1 cellular context compared by ENCODE assay signal in genomic region chr14:102524451-102525212, GRCh38.
TF ChIP-seq lines count a peak whose summit lies in the region.

No MANE protein-coding gene starts in this region.

TF ChIP-seq in HEK293, 187 proteins besides CTCF, POLR2A, EP300 and RAD21 (continued from another document and continues in another):
- TF ChIP-seq, protein P1, sequence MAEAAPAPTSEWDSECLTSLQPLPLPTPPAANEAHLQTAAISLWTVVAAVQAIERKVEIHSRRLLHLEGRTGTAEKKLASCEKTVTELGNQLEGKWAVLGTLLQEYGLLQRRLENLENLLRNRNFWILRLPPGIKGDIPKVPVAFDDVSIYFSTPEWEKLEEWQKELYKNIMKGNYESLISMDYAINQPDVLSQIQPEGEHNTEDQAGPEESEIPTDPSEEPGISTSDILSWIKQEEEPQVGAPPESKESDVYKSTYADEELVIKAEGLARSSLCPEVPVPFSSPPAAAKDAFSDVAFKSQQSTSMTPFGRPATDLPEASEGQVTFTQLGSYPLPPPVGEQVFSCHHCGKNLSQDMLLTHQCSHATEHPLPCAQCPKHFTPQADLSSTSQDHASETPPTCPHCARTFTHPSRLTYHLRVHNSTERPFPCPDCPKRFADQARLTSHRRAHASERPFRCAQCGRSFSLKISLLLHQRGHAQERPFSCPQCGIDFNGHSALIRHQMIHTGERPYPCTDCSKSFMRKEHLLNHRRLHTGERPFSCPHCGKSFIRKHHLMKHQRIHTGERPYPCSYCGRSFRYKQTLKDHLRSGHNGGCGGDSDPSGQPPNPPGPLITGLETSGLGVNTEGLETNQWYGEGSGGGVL (tag by site-specific recombination; IDR thresholded peaks at IDR 0.05): no peak
- TF ChIP-seq GLIS2 (tag by site-specific recombination; IDR thresholded peaks at IDR 0.05) (peak; percentile 94), ZFP37 (tag by site-specific recombination; IDR thresholded peaks at IDR 0.05) (no peak), ZNF623 (tag by site-specific recombination; IDR thresholded peaks at IDR 0.05) (no peak; the same call in 1 of the 2 replicates), ZBTB7A (tag by site-specific recombination; IDR thresholded peaks at IDR 0.05; ENCODE audit: low read depth) (peak; percentile 70; the same call in 1 of the 2 replicates), ZNF140 (tag by site-specific recombination; IDR thresholded peaks at IDR 0.05) (no peak), ZNF175 (tag by site-specific recombination; IDR thresholded peaks at IDR 0.05) (no peak), KLF10 (tag by site-specific recombination; IDR thresholded peaks at IDR 0.05) (0 out of 2 replicates have a peak, but pooled peaks have one; percentile 16), ZNF169 (tag by site-specific recombination; IDR thresholded peaks at IDR 0.05) (no peak), ZNF274 (IDR thresholded peaks at IDR 0.05; ENCODE audit: low read length) (no peak), ZNF274 (tag by site-specific recombination; IDR thresholded peaks at IDR 0.05; ENCODE audit: borderline replicate concordance) (no peak), ZNF837 (tag by site-specific recombination; IDR thresholded peaks at IDR 0.05) (no peak), ZNF501 (tag by site-specific recombination; IDR thresholded peaks at IDR 0.05) (peak; percentile 58; the same call in 1 of the 2 replicates), ZNF174 (tag by site-specific recombination; IDR thresholded peaks at IDR 0.05) (no peak), ZFP3 (tag by site-specific recombination; IDR thresholded peaks at IDR 0.05; ENCODE audit: low read depth) (no peak), ZNF776 (tag by site-specific recombination; IDR thresholded peaks at IDR 0.05; ENCODE audit: borderline replicate concordance) (no peak), ZNF426 (tag by site-specific recombination; IDR thresholded peaks at IDR 0.05) (no peak), ZNF19 (tag by site-specific recombination; IDR thresholded peaks at IDR 0.05; ENCODE audit: low read depth) (no peak), ZNF571 (tag by site-specific recombination; IDR thresholded peaks at IDR 0.05) (no peak), ZNF473 (tag by site-specific recombination; IDR thresholded peaks at IDR 0.05) (no peak), PRDM4 (tag by site-specific recombination; IDR thresholded peaks at IDR 0.05) (no peak), ZNF610 (tag by site-specific recombination; IDR thresholded peaks at IDR 0.05; ENCODE audit: borderline replicate concordance) (no peak), ZNF624 (tag by site-specific recombination; IDR thresholded peaks at IDR 0.05) (no peak), ZNF707 (tag by site-specific recombination; IDR thresholded peaks at IDR 0.05) (no peak), ZNF266 (tag by site-specific recombination; IDR thresholded peaks at IDR 0.05; ENCODE audit: low read depth) (no peak), ZNF26 (tag by site-specific recombination; IDR thresholded peaks at IDR 0.05) (no peak), ZNF558 (tag by site-specific recombination; IDR thresholded peaks at IDR 0.05) (no peak), ZFP69B (tag by site-specific recombination; IDR thresholded peaks at IDR 0.05) (no peak), FEZF1 (tag by site-specific recombination; IDR thresholded peaks at IDR 0.05) (no peak), ZNF114 (tag by site-specific recombination; IDR thresholded peaks at IDR 0.05) (no peak), SP7 (tag by site-specific recombination; IDR thresholded peaks at IDR 0.05) (peak; percentile 72), ZFHX2 (tag by site-specific recombination; conservative IDR thresholded peaks at IDR 0.05) (no peak), HOXD13 (CRISPR knock-in tag; IDR thresholded peaks at IDR 0.05; ENCODE audit: borderline replicate concordance) (no peak), ZBTB6 (tag by site-specific recombination; IDR thresholded peaks at IDR 0.05) (no peak), ZNF184 (tag by site-specific recombination; IDR thresholded peaks at IDR 0.05) (0 out of 2 replicates have a peak, but pooled peaks have one; percentile 38), TRIM28 (IDR thresholded peaks at IDR 0.05; ENCODE audit: borderline replicate concordance, low read length) (no peak; the same call in 1 of the 2 replicates), ZNF341 (tag by site-specific recombination; IDR thresholded peaks at IDR 0.05; ENCODE audit: low read depth) (peak; percentile 92), ZNF704 (tag by site-specific recombination; IDR thresholded peaks at IDR 0.05) (no peak), ZNF311 (tag by site-specific recombination; IDR thresholded peaks at IDR 0.05; ENCODE audit: borderline replicate concordance) (no peak), ZBTB49 (tag by site-specific recombination; IDR thresholded peaks at IDR 0.05; ENCODE audit: low read depth) (no peak), REST (tag by site-specific recombination; IDR thresholded peaks at IDR 0.05) (no peak), ZFP41 (tag by site-specific recombination; IDR thresholded peaks at IDR 0.05; ENCODE audit: borderline replicate concordance) (no peak), ZNF768 (tag by site-specific recombination; IDR thresholded peaks at IDR 0.05) (no peak)
- TF ChIP-seq, protein P2, sequence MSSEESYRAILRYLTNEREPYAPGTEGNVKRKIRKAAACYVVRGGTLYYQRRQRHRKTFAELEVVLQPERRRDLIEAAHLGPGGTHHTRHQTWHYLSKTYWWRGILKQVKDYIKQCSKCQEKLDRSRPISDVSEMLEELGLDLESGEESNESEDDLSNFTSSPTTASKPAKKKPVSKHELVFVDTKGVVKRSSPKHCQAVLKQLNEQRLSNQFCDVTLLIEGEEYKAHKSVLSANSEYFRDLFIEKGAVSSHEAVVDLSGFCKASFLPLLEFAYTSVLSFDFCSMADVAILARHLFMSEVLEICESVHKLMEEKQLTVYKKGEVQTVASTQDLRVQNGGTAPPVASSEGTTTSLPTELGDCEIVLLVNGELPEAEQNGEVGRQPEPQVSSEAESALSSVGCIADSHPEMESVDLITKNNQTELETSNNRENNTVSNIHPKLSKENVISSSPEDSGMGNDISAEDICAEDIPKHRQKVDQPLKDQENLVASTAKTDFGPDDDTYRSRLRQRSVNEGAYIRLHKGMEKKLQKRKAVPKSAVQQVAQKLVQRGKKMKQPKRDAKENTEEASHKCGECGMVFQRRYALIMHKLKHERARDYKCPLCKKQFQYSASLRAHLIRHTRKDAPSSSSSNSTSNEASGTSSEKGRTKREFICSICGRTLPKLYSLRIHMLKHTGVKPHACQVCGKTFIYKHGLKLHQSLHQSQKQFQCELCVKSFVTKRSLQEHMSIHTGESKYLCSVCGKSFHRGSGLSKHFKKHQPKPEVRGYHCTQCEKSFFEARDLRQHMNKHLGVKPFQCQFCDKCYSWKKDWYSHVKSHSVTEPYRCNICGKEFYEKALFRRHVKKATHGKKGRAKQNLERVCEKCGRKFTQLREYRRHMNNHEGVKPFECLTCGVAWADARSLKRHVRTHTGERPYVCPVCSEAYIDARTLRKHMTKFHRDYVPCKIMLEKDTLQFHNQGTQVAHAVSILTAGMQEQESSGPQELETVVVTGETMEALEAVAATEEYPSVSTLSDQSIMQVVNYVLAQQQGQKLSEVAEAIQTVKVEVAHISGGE (tag by site-specific recombination; conservative IDR thresholded peaks at IDR 0.05; ENCODE audit: low read depth): no peak
